22 cellular contexts compared by ENCODE assay signal in genomic region chr4:40544216-40544615, GRCh38.
"Had no signal": no experiment of that assay in that cellular context is flagged by ENCODE, and none has a peak within 500 bp of the region (broad histone marks: within the 10 kb centered on the region; RNA-seq: fewer than 3 reads in every experiment).

No MANE protein-coding gene starts in this region.

- H3K9me3 ChIP-seq: esophagus muscularis mucosa, gastrocnemius medialis, left ventricle myocardium inferior, right atrium auricular region, sigmoid colon, testis, tibial nerve had no signal

- H3K9me3 Mint-ChIP-seq: nephron progenitor cell; stimulated activated naive B cell treated with anti-CD40 and anti-IgM and Interleukin-4, amounts not matched to agents 10 μg/mL and 1 μg/mL and 100 μg/mL, for 72 hours; stimulated activated naive CD8-positive, alpha-beta T cell treated with anti-CD3 and anti-CD28 coated beads, Interleukin-15, amount 100 ng/mL, for 72 hours had no signal

- H3K4me3 ChIP-seq: coronary artery, esophagus muscularis mucosa, gastrocnemius medialis, left ventricle myocardium inferior, lung, right atrium auricular region, sigmoid colon, skin epidermis, testis, tibial nerve had no signal

- H3K27ac ChIP-seq: coronary artery, epithelial cell of prostate, esophagus muscularis mucosa, gastrocnemius medialis, left ventricle myocardium inferior, right atrium auricular region, sigmoid colon, skin epidermis, testis, tibial nerve had no signal

- DNase-seq: effector memory CD4-positive, alpha-beta T cell; gastrocnemius medialis; glutamatergic neuron; islet precursor cell; left cardiac atrium; left ventricle myocardium inferior; mesenchymal stem cell; midbrain; nephron progenitor cell; sigmoid colon; stimulated activated CD4-positive, alpha-beta T cell treated with anti-CD3 and anti-CD28 coated beads, Interleukin-2, amount 100 ng/mL, for 24 hours; stimulated activated CD4-positive, alpha-beta T cell treated with anti-CD3 and anti-CD28 coated beads, Interleukin-4, amount 100 ng/mL, for 4 hours; stimulated activated naive B cell treated with anti-CD40 and anti-IgM and Interleukin-4, amounts not matched to agents 10 μg/mL and 1 μg/mL and 100 μg/mL, for 72 hours; stimulated activated naive CD8-positive, alpha-beta T cell treated with anti-CD3 and anti-CD28 coated beads, Interleukin-15, amount 100 ng/mL, for 72 hours; testis had no signal

- H3K27me3 ChIP-seq: esophagus muscularis mucosa, gastrocnemius medialis, right atrium auricular region, sigmoid colon, testis, tibial nerve had no signal

- H3K27ac Mint-ChIP-seq: nephron progenitor cell; stimulated activated naive B cell treated with anti-CD40 and anti-IgM and Interleukin-4, amounts not matched to agents 10 μg/mL and 1 μg/mL and 100 μg/mL, for 72 hours had no signal

- H3K4me1 Mint-ChIP-seq: stimulated activated naive CD8-positive, alpha-beta T cell treated with anti-CD3 and anti-CD28 coated beads, Interleukin-15, amount 100 ng/mL, for 72 hours had no signal

- H3K27me3 Mint-ChIP-seq: stimulated activated naive B cell treated with anti-CD40 and anti-IgM and Interleukin-4, amounts not matched to agents 10 μg/mL and 1 μg/mL and 100 μg/mL, for 72 hours; stimulated activated naive CD8-positive, alpha-beta T cell treated with anti-CD3 and anti-CD28 coated beads, Interleukin-15, amount 100 ng/mL, for 72 hours had no signal

- H3K4me3 Mint-ChIP-seq: nephron progenitor cell; stimulated activated naive B cell treated with anti-CD40 and anti-IgM and Interleukin-4, amounts not matched to agents 10 μg/mL and 1 μg/mL and 100 μg/mL, for 72 hours; stimulated activated naive CD8-positive, alpha-beta T cell treated with anti-CD3 and anti-CD28 coated beads, Interleukin-15, amount 100 ng/mL, for 72 hours had no signal

- H3K4me1 ChIP-seq: esophagus muscularis mucosa, gastrocnemius medialis, left ventricle myocardium inferior, right atrium auricular region, sigmoid colon, tibial nerve had no signal

- H3K36me3 ChIP-seq: esophagus muscularis mucosa, gastrocnemius medialis, left ventricle myocardium inferior, right atrium auricular region, sigmoid colon, tibial nerve had no signal
